Comparison of ENCODE assay signal across 1 cellular context in the genomic region with DNA sequence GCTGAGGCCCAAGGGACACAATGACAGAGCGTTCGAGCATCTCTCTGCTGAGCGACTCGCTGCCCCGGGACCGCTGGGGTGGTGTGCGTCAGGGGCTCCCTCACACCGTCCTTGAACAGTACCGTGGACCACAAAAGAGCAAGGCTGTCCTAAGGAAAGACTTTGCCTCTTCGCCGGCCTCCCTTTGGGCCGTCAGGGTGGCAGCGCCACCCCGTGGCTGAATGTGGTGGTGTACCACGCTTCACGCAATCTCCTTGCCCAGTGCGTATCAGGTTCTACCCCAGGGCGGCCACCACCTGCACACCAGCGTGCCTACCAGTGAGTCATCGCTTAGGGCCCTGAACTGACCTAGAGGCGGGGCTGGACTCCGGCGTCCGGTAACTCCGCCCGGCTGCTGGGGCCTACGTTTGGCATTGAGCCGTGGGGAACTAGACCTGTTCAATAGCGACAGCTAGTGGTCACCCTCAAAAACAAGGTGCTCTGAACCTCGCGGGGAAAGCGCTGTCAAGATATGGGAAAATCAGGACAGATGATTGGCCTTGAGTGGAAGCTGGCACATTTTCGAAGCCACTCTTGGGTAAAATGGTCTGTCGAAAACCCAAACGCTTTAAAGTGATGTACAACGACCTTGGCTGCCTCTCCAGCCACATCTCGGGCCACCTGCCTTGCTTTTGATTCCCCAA.
TF ChIP-seq lines count a peak whose summit lies in the region.

No MANE protein-coding gene starts in this region.

TF ChIP-seq in HepG2, 621 proteins besides CTCF, POLR2A, EP300 and RAD21 (continued from another document and continues in another):
- TF ChIP-seq, protein P1, sequence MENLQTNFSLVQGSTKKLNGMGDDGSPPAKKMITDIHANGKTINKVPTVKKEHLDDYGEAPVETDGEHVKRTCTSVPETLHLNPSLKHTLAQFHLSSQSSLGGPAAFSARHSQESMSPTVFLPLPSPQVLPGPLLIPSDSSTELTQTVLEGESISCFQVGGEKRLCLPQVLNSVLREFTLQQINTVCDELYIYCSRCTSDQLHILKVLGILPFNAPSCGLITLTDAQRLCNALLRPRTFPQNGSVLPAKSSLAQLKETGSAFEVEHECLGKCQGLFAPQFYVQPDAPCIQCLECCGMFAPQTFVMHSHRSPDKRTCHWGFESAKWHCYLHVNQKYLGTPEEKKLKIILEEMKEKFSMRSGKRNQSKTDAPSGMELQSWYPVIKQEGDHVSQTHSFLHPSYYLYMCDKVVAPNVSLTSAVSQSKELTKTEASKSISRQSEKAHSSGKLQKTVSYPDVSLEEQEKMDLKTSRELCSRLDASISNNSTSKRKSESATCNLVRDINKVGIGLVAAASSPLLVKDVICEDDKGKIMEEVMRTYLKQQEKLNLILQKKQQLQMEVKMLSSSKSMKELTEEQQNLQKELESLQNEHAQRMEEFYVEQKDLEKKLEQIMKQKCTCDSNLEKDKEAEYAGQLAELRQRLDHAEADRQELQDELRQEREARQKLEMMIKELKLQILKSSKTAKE (CRISPR knock-in tag; IDR thresholded peaks at IDR 0.05; ENCODE audit: borderline replicate concordance) = no peak
- TF ChIP-seq ZNF550 (CRISPR knock-in tag; IDR thresholded peaks at IDR 0.05; ENCODE audit: borderline replicate concordance) (no peak), ETV5 (CRISPR knock-in tag; IDR thresholded peaks at IDR 0.05; ENCODE audit: borderline replicate concordance) (peak; percentile 21; the same call in 1 of the 2 replicates), ZFP90 (CRISPR knock-in tag; IDR thresholded peaks at IDR 0.05; ENCODE audit: borderline replicate concordance) (peak; percentile 44; the same call in 1 of the 2 replicates), ARNT2 (CRISPR knock-in tag; IDR thresholded peaks at IDR 0.05; ENCODE audit: low read depth) (peak; percentile 76; the same call in 1 of the 2 replicates), MAF1 (CRISPR knock-in tag; IDR thresholded peaks at IDR 0.05; ENCODE audit: borderline replicate concordance) (no peak), ZNF556 (CRISPR knock-in tag; IDR thresholded peaks at IDR 0.05; ENCODE audit: borderline replicate concordance) (peak; percentile 94; the same call in 1 of the 2 replicates), SRSF9 (IDR thresholded peaks at IDR 0.05; ENCODE audit: borderline replicate concordance, insufficient read depth, low read depth, low read length, poor library complexity, severe bottlenecking) (no peak), SP2 (CRISPR knock-in tag; IDR thresholded peaks at IDR 0.05) (no peak), RBFOX2 (IDR thresholded peaks at IDR 0.05; ENCODE audit: low read depth, low read length) (no peak), ZNF724P (CRISPR knock-in tag; IDR thresholded peaks at IDR 0.05; ENCODE audit: borderline replicate concordance) (peak; percentile 78; the same call in 1 of the 2 replicates), MIER3 (CRISPR knock-in tag; IDR thresholded peaks at IDR 0.05; ENCODE audit: borderline replicate concordance) (peak; percentile 78; the same call in 1 of the 2 replicates), HNRNPK (IDR thresholded peaks at IDR 0.05; ENCODE audit: low read depth, low read length, poor library complexity, severe bottlenecking) (no peak), ZNF629 (CRISPR knock-in tag; conservative IDR thresholded peaks at IDR 0.05) (no peak), ZNF333 (CRISPR knock-in tag; IDR thresholded peaks at IDR 0.05; ENCODE audit: borderline replicate concordance) (no peak; the same call in 1 of the 2 replicates), HNRNPL (IDR thresholded peaks at IDR 0.05; ENCODE audit: low read depth, low read length) (peak; percentile 79; the same call in 1 of the 2 replicates), ETV6 (CRISPR knock-in tag; conservative IDR thresholded peaks at IDR 0.05) (no peak; the same call in 1 of the 2 replicates), ZNF33B (CRISPR knock-in tag; IDR thresholded peaks at IDR 0.05) (no peak), ZNF430 (CRISPR knock-in tag; IDR thresholded peaks at IDR 0.05) (no peak), ZNF230 (CRISPR knock-in tag; IDR thresholded peaks at IDR 0.05) (0 out of 2 replicates have a peak, but pooled peaks have one; percentile 51), CERS6 (CRISPR knock-in tag; IDR thresholded peaks at IDR 0.05) (no peak), ZNF180 (CRISPR knock-in tag; IDR thresholded peaks at IDR 0.05; ENCODE audit: borderline replicate concordance, low read depth) (no peak), CBX5 (CRISPR knock-in tag; IDR thresholded peaks at IDR 0.05; ENCODE audit: borderline replicate concordance) (peak; percentile 75; the same call in 1 of the 2 replicates), STAT6 (CRISPR knock-in tag; IDR thresholded peaks at IDR 0.05; ENCODE audit: borderline replicate concordance) (no peak; the same call in 1 of the 2 replicates), SNRNP70 (IDR thresholded peaks at IDR 0.05; ENCODE audit: low read depth, low read length) (no peak), DNMT3B (CRISPR knock-in tag; conservative IDR thresholded peaks at IDR 0.05) (no peak), NR0B2 (CRISPR knock-in tag; IDR thresholded peaks at IDR 0.05) (no peak), CCAR2 (optimal IDR thresholded peaks at IDR 0.05; ENCODE audit: low read depth, low read length) (no peak), ZNF761 (CRISPR knock-in tag; conservative IDR thresholded peaks at IDR 0.05) (0 out of 2 replicates have a peak, but pooled peaks have one; percentile 25), KMT2A (CRISPR knock-in tag; IDR thresholded peaks at IDR 0.05) (no peak), ZNF136 (CRISPR knock-in tag; IDR thresholded peaks at IDR 0.05; ENCODE audit: low read depth) (no peak), HOXA9 (CRISPR knock-in tag; IDR thresholded peaks at IDR 0.05; ENCODE audit: borderline replicate concordance) (no peak), PRPF4 (IDR thresholded peaks at IDR 0.05; ENCODE audit: low read depth, low read length, poor library complexity, severe bottlenecking) (no peak)
- TF ChIP-seq, protein P2, sequence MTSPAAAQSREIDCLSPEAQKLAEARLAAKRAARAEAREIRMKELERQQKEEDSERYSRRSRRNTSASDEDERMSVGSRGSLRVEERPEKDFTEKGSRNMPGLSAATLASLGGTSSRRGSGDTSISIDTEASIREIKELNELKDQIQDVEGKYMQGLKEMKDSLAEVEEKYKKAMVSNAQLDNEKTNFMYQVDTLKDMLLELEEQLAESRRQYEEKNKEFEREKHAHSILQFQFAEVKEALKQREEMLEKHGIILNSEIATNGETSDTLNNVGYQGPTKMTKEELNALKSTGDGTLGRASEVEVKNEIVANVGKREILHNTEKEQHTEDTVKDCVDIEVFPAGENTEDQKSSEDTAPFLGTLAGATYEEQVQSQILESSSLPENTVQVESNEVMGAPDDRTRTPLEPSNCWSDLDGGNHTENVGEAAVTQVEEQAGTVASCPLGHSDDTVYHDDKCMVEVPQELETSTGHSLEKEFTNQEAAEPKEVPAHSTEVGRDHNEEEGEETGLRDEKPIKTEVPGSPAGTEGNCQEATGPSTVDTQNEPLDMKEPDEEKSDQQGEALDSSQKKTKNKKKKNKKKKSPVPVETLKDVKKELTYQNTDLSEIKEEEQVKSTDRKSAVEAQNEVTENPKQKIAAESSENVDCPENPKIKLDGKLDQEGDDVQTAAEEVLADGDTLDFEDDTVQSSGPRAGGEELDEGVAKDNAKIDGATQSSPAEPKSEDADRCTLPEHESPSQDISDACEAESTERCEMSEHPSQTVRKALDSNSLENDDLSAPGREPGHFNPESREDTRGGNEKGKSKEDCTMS (CRISPR knock-in tag; conservative IDR thresholded peaks at IDR 0.05) = no peak
- TF ChIP-seq, protein P3, sequence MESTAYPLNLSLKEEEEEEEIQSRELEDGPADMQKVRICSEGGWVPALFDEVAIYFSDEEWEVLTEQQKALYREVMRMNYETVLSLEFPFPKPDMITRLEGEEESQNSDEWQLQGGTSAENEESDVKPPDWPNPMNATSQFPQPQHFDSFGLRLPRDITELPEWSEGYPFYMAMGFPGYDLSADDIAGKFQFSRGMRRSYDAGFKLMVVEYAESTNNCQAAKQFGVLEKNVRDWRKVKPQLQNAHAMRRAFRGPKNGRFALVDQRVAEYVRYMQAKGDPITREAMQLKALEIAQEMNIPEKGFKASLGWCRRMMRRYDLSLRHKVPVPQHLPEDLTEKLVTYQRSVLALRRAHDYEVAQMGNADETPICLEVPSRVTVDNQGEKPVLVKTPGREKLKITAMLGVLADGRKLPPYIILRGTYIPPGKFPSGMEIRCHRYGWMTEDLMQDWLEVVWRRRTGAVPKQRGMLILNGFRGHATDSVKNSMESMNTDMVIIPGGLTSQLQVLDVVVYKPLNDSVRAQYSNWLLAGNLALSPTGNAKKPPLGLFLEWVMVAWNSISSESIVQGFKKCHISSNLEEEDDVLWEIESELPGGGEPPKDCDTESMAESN (CRISPR knock-in tag; conservative IDR thresholded peaks at IDR 0.05) = no peak
- TF ChIP-seq, protein P4, sequence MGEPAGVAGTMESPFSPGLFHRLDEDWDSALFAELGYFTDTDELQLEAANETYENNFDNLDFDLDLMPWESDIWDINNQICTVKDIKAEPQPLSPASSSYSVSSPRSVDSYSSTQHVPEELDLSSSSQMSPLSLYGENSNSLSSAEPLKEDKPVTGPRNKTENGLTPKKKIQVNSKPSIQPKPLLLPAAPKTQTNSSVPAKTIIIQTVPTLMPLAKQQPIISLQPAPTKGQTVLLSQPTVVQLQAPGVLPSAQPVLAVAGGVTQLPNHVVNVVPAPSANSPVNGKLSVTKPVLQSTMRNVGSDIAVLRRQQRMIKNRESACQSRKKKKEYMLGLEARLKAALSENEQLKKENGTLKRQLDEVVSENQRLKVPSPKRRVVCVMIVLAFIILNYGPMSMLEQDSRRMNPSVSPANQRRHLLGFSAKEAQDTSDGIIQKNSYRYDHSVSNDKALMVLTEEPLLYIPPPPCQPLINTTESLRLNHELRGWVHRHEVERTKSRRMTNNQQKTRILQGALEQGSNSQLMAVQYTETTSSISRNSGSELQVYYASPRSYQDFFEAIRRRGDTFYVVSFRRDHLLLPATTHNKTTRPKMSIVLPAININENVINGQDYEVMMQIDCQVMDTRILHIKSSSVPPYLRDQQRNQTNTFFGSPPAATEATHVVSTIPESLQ (CRISPR knock-in tag; conservative IDR thresholded peaks at IDR 0.05) = no peak
- TF ChIP-seq, protein P5, sequence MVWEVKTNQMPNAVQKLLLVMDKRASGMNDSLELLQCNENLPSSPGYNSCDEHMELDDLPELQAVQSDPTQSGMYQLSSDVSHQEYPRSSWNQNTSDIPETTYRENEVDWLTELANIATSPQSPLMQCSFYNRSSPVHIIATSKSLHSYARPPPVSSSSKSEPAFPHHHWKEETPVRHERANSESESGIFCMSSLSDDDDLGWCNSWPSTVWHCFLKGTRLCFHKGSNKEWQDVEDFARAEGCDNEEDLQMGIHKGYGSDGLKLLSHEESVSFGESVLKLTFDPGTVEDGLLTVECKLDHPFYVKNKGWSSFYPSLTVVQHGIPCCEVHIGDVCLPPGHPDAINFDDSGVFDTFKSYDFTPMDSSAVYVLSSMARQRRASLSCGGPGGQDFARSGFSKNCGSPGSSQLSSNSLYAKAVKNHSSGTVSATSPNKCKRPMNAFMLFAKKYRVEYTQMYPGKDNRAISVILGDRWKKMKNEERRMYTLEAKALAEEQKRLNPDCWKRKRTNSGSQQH (CRISPR knock-in tag; IDR thresholded peaks at IDR 0.05; ENCODE audit: low read depth) = no peak
- TF ChIP-seq, protein P6, sequence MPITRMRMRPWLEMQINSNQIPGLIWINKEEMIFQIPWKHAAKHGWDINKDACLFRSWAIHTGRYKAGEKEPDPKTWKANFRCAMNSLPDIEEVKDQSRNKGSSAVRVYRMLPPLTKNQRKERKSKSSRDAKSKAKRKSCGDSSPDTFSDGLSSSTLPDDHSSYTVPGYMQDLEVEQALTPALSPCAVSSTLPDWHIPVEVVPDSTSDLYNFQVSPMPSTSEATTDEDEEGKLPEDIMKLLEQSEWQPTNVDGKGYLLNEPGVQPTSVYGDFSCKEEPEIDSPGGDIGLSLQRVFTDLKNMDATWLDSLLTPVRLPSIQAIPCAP (CRISPR knock-in tag; IDR thresholded peaks at IDR 0.05; ENCODE audit: low read depth) = no peak
- TF ChIP-seq, protein P7, sequence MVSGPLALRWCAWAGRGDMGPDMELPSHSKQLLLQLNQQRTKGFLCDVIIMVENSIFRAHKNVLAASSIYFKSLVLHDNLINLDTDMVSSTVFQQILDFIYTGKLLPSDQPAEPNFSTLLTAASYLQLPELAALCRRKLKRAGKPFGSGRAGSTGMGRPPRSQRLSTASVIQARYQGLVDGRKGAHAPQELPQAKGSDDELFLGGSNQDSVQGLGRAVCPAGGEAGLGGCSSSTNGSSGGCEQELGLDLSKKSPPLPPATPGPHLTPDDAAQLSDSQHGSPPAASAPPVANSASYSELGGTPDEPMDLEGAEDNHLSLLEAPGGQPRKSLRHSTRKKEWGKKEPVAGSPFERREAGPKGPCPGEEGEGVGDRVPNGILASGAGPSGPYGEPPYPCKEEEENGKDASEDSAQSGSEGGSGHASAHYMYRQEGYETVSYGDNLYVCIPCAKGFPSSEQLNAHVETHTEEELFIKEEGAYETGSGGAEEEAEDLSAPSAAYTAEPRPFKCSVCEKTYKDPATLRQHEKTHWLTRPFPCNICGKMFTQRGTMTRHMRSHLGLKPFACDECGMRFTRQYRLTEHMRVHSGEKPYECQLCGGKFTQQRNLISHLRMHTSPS (CRISPR knock-in tag; IDR thresholded peaks at IDR 0.05; ENCODE audit: low read depth) = peak; percentile 67; the same call in 1 of the 2 replicates
